13 cellular contexts compared by ENCODE assay signal in the genomic region with DNA sequence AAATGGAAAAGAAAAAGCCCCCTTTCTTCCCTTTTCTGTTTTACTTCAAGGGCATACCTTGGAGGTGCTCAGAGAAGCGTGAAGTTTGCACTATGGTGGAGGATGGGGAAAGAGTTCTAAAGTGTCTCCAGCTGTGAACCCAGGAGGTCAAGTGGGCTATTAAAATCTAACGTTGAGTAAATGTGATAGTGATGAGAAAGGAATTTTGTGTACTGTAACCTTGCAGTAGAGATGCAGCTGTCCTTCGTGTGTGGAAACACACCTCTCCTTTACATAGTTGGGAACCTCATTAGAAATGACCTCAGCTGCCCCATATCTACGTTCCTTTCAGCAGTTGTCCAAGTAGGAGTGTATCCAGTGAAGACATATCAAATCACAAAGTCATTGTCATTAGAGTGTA. TPM values are rescaled to one million over a fixed set of nuclear protein-coding genes. Genes with fewer than 3 reads are reported as not detected.
DNase-seq lines count a peak whose midpoint lies in the region; ATAC-seq, FAIRE-seq and TF ChIP-seq lines count a peak whose summit lies in the region.
"Had no signal": no experiment of that assay in that cellular context is flagged by ENCODE, and none has a peak within 500 bp of the region (broad histone marks: within the 10 kb centered on the region; RNA-seq: fewer than 3 reads in every experiment).

No MANE protein-coding gene starts in this region.

- peak; percentile 70 for ATAC-seq in GM21576 (IDR thresholded peaks at IDR 0.05; ENCODE audit: unreplicated experiment)
- ATAC-seq in T-helper 17 cell: no peak

- H3K9me3 Mint-ChIP-seq in Calu3 (ENCODE audit: low read depth, unreplicated experiment): no peaks in the 10 kb centered on the region

- H3K36me3 ChIP-seq in small intestine (ENCODE audit: control insufficient read depth in 2 of 2, insufficient read depth in 2 of 2, low read length in 2 of 2): peaks cover 3 to 6% of the 10 kb centered on the region in 2 donors

- no peak for DNase-seq in Calu3
- peak; percentile 14 for DNase-seq in NCI-H2227 (lab: John Stamatoyannopoulos, UW; ENCODE audit: unreplicated experiment)
- DNase-seq in iris pigment epithelial cell (ENCODE audit: low read depth): peak; percentile 31
- DNase-seq in T-helper 17 cell: no peak
- no peak for DNase-seq in mesenteric fat pad (ENCODE audit: low spot score)
- no peak for DNase-seq in head of caudate nucleus
- no peak for DNase-seq in small intestine
- DNase-seq: effector CD4-positive, alpha-beta T cell; MV-4-11; stimulated activated CD4-positive, alpha-beta T cell treated with anti-CD3 and anti-CD28 coated beads, Interleukin-12 subunit alpha, Interleukin-12 subunit beta, amount 100 ng/mL, for 4 hours had no signal

- no peak for TF ChIP-seq CTCF in Calu3 (IDR thresholded peaks at IDR 0.05; ENCODE audit: unreplicated experiment)

- no peaks in the 10 kb centered on the region for H3K4me1 ChIP-seq in small intestine (ENCODE audit: control insufficient read depth in 2 of 2, insufficient read depth in 1 of 2, low read depth in 1 of 2, low read length in 1 of 2)

- H3K27ac ChIP-seq in small intestine (ENCODE audit: low read depth in 1 of 2, low read length in 1 of 2): no peak overlapping the region
- H3K27ac ChIP-seq: SK-N-MC had no signal

- WGBS in small intestine, 3 donors: 59 to 69% (median 59%) methylated on average over 4 of the region's 4 CpGs

- no peak overlapping the region for H3K4me3 ChIP-seq in small intestine (ENCODE audit: low read depth in 1 of 2, low read length in 2 of 2)
- H3K4me3 ChIP-seq: SK-N-MC had no signal

- H3K27me3 Mint-ChIP-seq in Calu3 (ENCODE audit: unreplicated experiment) (no peaks in the 10 kb centered on the region), T-helper 17 cell (no peaks in the 10 kb centered on the region)
- H3K27me3 Mint-ChIP-seq: activated naive CD8-positive, alpha-beta T cell had no signal

- H3K27ac Mint-ChIP-seq in Calu3 (ENCODE audit: unreplicated experiment) (no peak overlapping the region), T-helper 17 cell (no peak overlapping the region)
- H3K27ac Mint-ChIP-seq: activated naive CD8-positive, alpha-beta T cell had no signal

- no peaks in the 10 kb centered on the region for H3K27me3 ChIP-seq in small intestine (ENCODE audit: control insufficient read depth in 2 of 2, insufficient read depth in 2 of 2, low read length in 2 of 2)

- CTCF ChIA-PET in Calu3 (lab: Charles Lee): no interaction called here

- BruUV-seq in Calu3 (replicated peaks; lab: Mats Ljungman, UMichigan): TSS peak; percentile 66

- no peak for FAIRE-seq in small intestine (lab: Jason Lieb, UNC)

- intact Hi-C loops in Calu3 (cut with micrococcal nuclease; ENCODE audit: unreplicated experiment): no loop called here
- intact Hi-C loops in head of caudate nucleus (cut with DNase I): no loop called here

- H3K9me3 ChIP-seq in T-helper 17 cell (ENCODE audit: control insufficient read depth, low read length, poor library complexity, severe bottlenecking): no peaks in the 10 kb centered on the region
- no peaks in the 10 kb centered on the region for H3K9me3 ChIP-seq in small intestine (ENCODE audit: control insufficient read depth, low read depth)

- H3K4me3 Mint-ChIP-seq in Calu3 (ENCODE audit: low read depth, unreplicated experiment) (no peak overlapping the region), T-helper 17 cell (no peak overlapping the region)
- H3K4me3 Mint-ChIP-seq: activated naive CD8-positive, alpha-beta T cell had no signal

- peaks cover 25% of the 10 kb centered on the region for H3K36me3 Mint-ChIP-seq in Calu3 (ENCODE audit: insufficient read depth, unreplicated experiment)
- H3K36me3 Mint-ChIP-seq in T-helper 17 cell (ENCODE audit: low read depth): peaks cover 8% of the 10 kb centered on the region

- H3K4me1 Mint-ChIP-seq in Calu3 (ENCODE audit: low read depth, unreplicated experiment) (peaks cover 13% of the 10 kb centered on the region), T-helper 17 cell (no peaks in the 10 kb centered on the region)

RNA-seq across cellular contexts. Expression of a gene that starts 26.5 kb away (rescaled TPM):
- total RNA-seq in Calu3 (2022): 88.8 and 95.7 TPM in 2 replicates
- total RNA-seq in T-helper 17 cell: 10 to 100 TPM; 39.5 to 45.9 TPM
- total RNA-seq in mesenteric fat pad: 296 TPM
- 100 to 1,000 TPM; 135 to 225 (median 169) TPM for polyA plus RNA-seq in small intestine

Comparison
In these comparisons a context has a peak if more than half of its experiments do, and no peak if none do; other contexts are left out.
1. DNase-seq: peak in NCI-H2227 (single experiment) and iris pigment epithelial cell (single experiment); none in Calu3 (single experiment), T-helper 17 cell (0 of 3), mesenteric fat pad (single experiment), head of caudate nucleus (0 of 42) and small intestine (single experiment).